ENCODE assay signal across 8 cellular contexts in genomic region chr11:4636962-4637661, GRCh38. TPM values are rescaled to one million over a fixed set of nuclear protein-coding genes. Genes with fewer than 3 reads are reported as not detected.
DNase-seq lines count a peak whose midpoint lies in the region; ATAC-seq and TF ChIP-seq lines count a peak whose summit lies in the region.

A gene with protein sequence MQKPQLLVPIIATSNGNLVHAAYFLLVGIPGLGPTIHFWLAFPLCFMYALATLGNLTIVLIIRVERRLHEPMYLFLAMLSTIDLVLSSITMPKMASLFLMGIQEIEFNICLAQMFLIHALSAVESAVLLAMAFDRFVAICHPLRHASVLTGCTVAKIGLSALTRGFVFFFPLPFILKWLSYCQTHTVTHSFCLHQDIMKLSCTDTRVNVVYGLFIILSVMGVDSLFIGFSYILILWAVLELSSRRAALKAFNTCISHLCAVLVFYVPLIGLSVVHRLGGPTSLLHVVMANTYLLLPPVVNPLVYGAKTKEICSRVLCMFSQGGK (plus strand): TSS chr11:4637477. CDS start chr11:4639791, 2,314 bp downstream.

- no peaks in the 10 kb centered on the region for H3K9me3 Mint-ChIP-seq in chondrocyte (ENCODE audit: low read depth)

- H3K36me3 ChIP-seq in left lung: no peaks in the 10 kb centered on the region

- H3K27me3 ChIP-seq in left lung: peaks cover 0 to 6% of the 10 kb centered on the region in 2 donors

- no peak within 1 kb of the TSS for H3K4me3 Mint-ChIP-seq in chondrocyte (ENCODE audit: unreplicated experiment)

- intact Hi-C loops in left lung (cut with DNase I): no loop called here

- DNase-seq in Ammon's horn (ENCODE audit: low spot score) (peak; percentile 87), NCI-H2227 (lab: John Stamatoyannopoulos, UW; ENCODE audit: unreplicated experiment) (peak; percentile 85), chondrocyte (ENCODE audit: low spot score) (no peak), left lung (peak; percentile 55 to 82)
- DNase-seq in stimulated activated CD4-positive, alpha-beta T cell treated with anti-CD3 and anti-CD28 coated beads, Interleukin-4, amount 100 ng/mL, for 1 hour: peak; percentile 70

- H3K27ac Mint-ChIP-seq in chondrocyte (ENCODE audit: unreplicated experiment): no peak within 1 kb of the TSS

- no peaks in the 10 kb centered on the region for H3K36me3 Mint-ChIP-seq in chondrocyte (ENCODE audit: low read depth)

- peaks cover 0 to 2% of the 10 kb centered on the region in 2 donors for H3K4me1 ChIP-seq in left lung

- ATAC-seq in GM19023 (IDR thresholded peaks at IDR 0.05; ENCODE audit: unreplicated experiment): peak; percentile 88
- peak; percentile 97 for ATAC-seq in HG03175 (IDR thresholded peaks at IDR 0.05; ENCODE audit: unreplicated experiment)
- peak; percentile 80 to 86 for ATAC-seq in activated CD4-positive, CD25-positive, alpha-beta regulatory T cell treated with anti-CD3 and anti-CD28 coated beads, Interleukin-2, amount 50 U/mL, for 24 hours
- ATAC-seq in left lung: peak; percentile 99

- H3K4me3 ChIP-seq in left lung: no peak within 1 kb of the TSS

- H3K27ac ChIP-seq in left lung: no peak within 1 kb of the TSS

- peaks cover 5% of the 10 kb centered on the region for H3K27me3 Mint-ChIP-seq in chondrocyte (ENCODE audit: low read depth)

- no peaks in the 10 kb centered on the region for H3K9me3 ChIP-seq in left lung

- TF ChIP-seq CTCF in chondrocyte (IDR thresholded peaks at IDR 0.05) (peak; percentile 95), left lung (IDR thresholded peaks at IDR 0.05) (peak; percentile 77 to 92)

- H3K4me1 Mint-ChIP-seq in chondrocyte (ENCODE audit: low read depth): peaks cover 11% of the 10 kb centered on the region

RNA-seq across cellular contexts. Expression of the gene that starts here (rescaled TPM):
- not detected in 3 replicates for total RNA-seq in chondrocyte
- total RNA-seq in left lung: not detected

Comparison
In these comparisons a context has a peak if more than half of its experiments do, and no peak if none do; other contexts are left out.
1. Peak in DNase-seq and ATAC-seq in left lung; RNA of the gene not detected or under 1 TPM.